ENCODE assay signal across 23 cellular contexts in the genomic region with DNA sequence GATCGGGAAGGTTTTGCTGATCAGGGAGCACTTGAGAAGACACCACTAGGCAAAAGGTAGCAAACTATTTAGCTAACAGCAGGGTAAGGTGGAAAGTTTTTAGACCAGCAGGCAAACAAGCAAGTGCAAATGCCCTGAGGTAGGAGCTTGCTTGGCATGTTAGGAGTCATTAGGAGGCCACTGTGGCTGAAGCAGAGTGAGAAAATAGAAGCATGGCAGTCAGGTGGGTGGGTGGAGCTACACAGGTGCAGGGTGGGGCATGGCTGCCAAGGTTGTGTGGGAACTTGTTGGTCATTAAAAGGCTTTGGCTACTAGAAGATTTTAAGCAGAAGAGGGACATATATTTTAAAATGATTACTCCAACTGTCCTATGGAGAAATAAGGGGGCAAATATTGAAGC.
DNase-seq lines count a peak whose midpoint lies in the region; ATAC-seq, FAIRE-seq and TF ChIP-seq lines count a peak whose summit lies in the region.
"Had no signal": no experiment of that assay in that cellular context is flagged by ENCODE, and none has a peak within 500 bp of the region (broad histone marks: within the 10 kb centered on the region; RNA-seq: fewer than 3 reads in every experiment).

No MANE protein-coding gene starts in this region.

- no peak overlapping the region for H2AFZ ChIP-seq in H1 (ENCODE audit: low read length)
- H2AFZ ChIP-seq: GM23338 had no signal

- POLR2A ChIA-PET in A549 (lab: Yijun Ruan, JAX) = no interaction called here
- POLR2A ChIA-PET in H1 (lab: Charles Lee; ENCODE audit: partially characterized antibody) = no interaction called here

- no peak overlapping the region for H2BK15ac ChIP-seq in H1 (ENCODE audit: low read length)

- H3K9ac ChIP-seq in H1 (replicated peaks in 1 of 4; ENCODE audit: extremely low read depth in 1 of 4, low read depth in 3 of 4, low read length in 3 of 4) = no peak overlapping the region
- H3K9ac ChIP-seq: BLaER1 treated with 17β-estradiol and CSF1 and Interleukin-3, amounts not matched to agents 10 nM and 100 nM had no signal

- H2BK5ac ChIP-seq in H1 (ENCODE audit: low read depth, low read length) = no peak overlapping the region

- TF ChIP-seq EP300 in A549 (IDR thresholded peaks at IDR 0.05) = no peak
- no peak for TF ChIP-seq EP300 in H1 (IDR thresholded peaks at IDR 0.05; ENCODE audit: borderline replicate concordance in 1 of 2, low read depth in 2 of 2, low read length in 2 of 2)
- TF ChIP-seq EP300 in transverse colon (IDR thresholded peaks at IDR 0.05; ENCODE audit: low read depth) = no peak

- H3K36me3 ChIP-seq in H1 (ENCODE audit: control insufficient read depth in 2 of 4, insufficient read depth in 4 of 4, low read length in 3 of 4) (no peaks in the 10 kb centered on the region), transverse colon (no peaks in the 10 kb centered on the region)
- H3K36me3 ChIP-seq: BE2C; BLaER1 treated with 17β-estradiol and CSF1 and Interleukin-3, amounts not matched to agents 10 nM and 100 nM; HAP-1 had no signal

- no peaks in the 10 kb centered on the region for H3K79me1 ChIP-seq in H1 (ENCODE audit: low read depth, low read length)

- H3K4me3 ChIP-seq in A549 (no peak overlapping the region), H1 (ENCODE audit: extremely low read depth in 1 of 4, insufficient read depth in 2 of 4, low read depth in 3 of 4, low read length in 4 of 4) (no peak overlapping the region), transverse colon (no peak overlapping the region)
- H3K4me3 ChIP-seq: BLaER1 treated with 17β-estradiol and CSF1 and Interleukin-3, amounts not matched to agents 10 nM and 100 nM; GM23338; HAP-1 had no signal

- no peaks in the 10 kb centered on the region for H3K36me3 Mint-ChIP-seq in IgD-negative memory B cell
- no peaks in the 10 kb centered on the region for H3K36me3 Mint-ChIP-seq in HFFc6 (ENCODE audit: low read depth)
- H3K36me3 Mint-ChIP-seq: CD14-positive monocyte had no signal

- ATAC-seq in A549 (no peak), HG03565 (IDR thresholded peaks at IDR 0.05; ENCODE audit: unreplicated experiment) (no peak)
- ATAC-seq: GM23338 had no signal

- H4K20me1 ChIP-seq in H1 (replicated peaks in 1 of 2; ENCODE audit: control insufficient read depth in 1 of 2, insufficient read depth in 2 of 2, low read length in 2 of 2) = no peaks in the 10 kb centered on the region
- H4K20me1 ChIP-seq: BLaER1 treated with 17β-estradiol and CSF1 and Interleukin-3, amounts not matched to agents 10 nM and 100 nM had no signal

- H3K27me3 ChIP-seq in H1 (replicated peaks in 1 of 4; ENCODE audit: control insufficient read depth in 3 of 4, extremely low read depth in 1 of 4, insufficient read depth in 3 of 4, low read length in 3 of 4) (no peaks in the 10 kb centered on the region), transverse colon (no peaks in the 10 kb centered on the region)
- H3K27me3 ChIP-seq: BE2C had no signal

- H3K14ac ChIP-seq in H1 (ENCODE audit: insufficient read length) = no peak overlapping the region

- in situ Hi-C loops in transverse colon (cut with MboI; ENCODE audit: low pct_ligation_motif_present in 1 of 4, low pct_unique_long_range_greater_than_20kb in 1 of 4, low sequenced_read_pairs in 3 of 4) = no loop called here

- peaks cover 77% of the 10 kb centered on the region for H3K4me1 ChIP-seq in A549
- H3K4me1 ChIP-seq in H1 (replicated peaks in 1 of 4; ENCODE audit: control insufficient read depth in 3 of 4, insufficient read depth in 4 of 4, low read length in 3 of 4) = peaks cover 0 to 10% (median under 1%) of the 10 kb centered on the region in 4 experiments; a peak in 4 of 7 replicates
- H3K4me1 ChIP-seq in transverse colon = peaks cover 0 to 70% (median 25%) of the 10 kb centered on the region in 4 donors
- H3K4me1 ChIP-seq: BE2C, HAP-1 had no signal

- H3K79me2 ChIP-seq in H1 (ENCODE audit: control insufficient read depth in 1 of 2, insufficient read depth in 2 of 2, low read length in 2 of 2) = no peaks in the 10 kb centered on the region

- no peak overlapping the region for H2AK5ac ChIP-seq in H1 (ENCODE audit: low read depth, low read length)

- no peak for TF ChIP-seq POLR2A in A549 (IDR thresholded peaks at IDR 0.05; ENCODE audit: low read length)
- no peak for TF ChIP-seq POLR2A in H1 (IDR thresholded peaks at IDR 0.05; ENCODE audit: control extremely low read depth in 1 of 2, low read depth in 2 of 2, low read length in 2 of 2)
- no peak for TF ChIP-seq POLR2A in transverse colon (IDR thresholded peaks at IDR 0.05)

- no peak overlapping the region for H2BK20ac ChIP-seq in H1 (ENCODE audit: low read length)

- TF ChIP-seq CTCF in A549 (IDR thresholded peaks at IDR 0.05) (no peak), H1 (IDR thresholded peaks at IDR 0.05; ENCODE audit: control extremely low read depth in 1 of 3, insufficient read depth in 1 of 3, low read depth in 1 of 3, low read length in 3 of 3) (no peak), transverse colon (IDR thresholded peaks at IDR 0.05) (no peak), HFFc6 (IDR thresholded peaks at IDR 0.05) (no peak)

- no peak overlapping the region for H3K18ac ChIP-seq in H1 (ENCODE audit: extremely low read depth, low read length)

- H4K8ac ChIP-seq in H1 (ENCODE audit: extremely low read depth, insufficient read depth, low read length) = no peak overlapping the region

- FAIRE-seq in A549 (lab: Jason Lieb, UNC) (no peak), H1 (lab: Jason Lieb, UNC) (no peak)
- FAIRE-seq: A204.1, G401.6, GM12892, H54 had no signal

- no peaks in the 10 kb centered on the region for H3K23me2 ChIP-seq in H1 (ENCODE audit: low read depth, low read length)

- DNase-seq in A549 (ENCODE audit: low read depth in 1 of 2, low spot score in 1 of 2) (no peak), H1 (ENCODE audit: low read depth in 1 of 2, low spot score in 2 of 2) (no peak), transverse colon (no peak), HFFc6 (no peak), DMS153 treated with DMSO at 0.1 percent for 48 hours (lab: John Stamatoyannopoulos, UW; ENCODE audit: unreplicated experiment) (no peak)
- DNase-seq: ACHN; AML-193; BE2C; Calu3; CD4-positive, alpha-beta T cell; CD8-positive, alpha-beta memory T cell; DND-41 had no signal

- peaks cover 1% of the 10 kb centered on the region for H3K27me3 Mint-ChIP-seq in IgD-negative memory B cell
- H3K27me3 Mint-ChIP-seq in HFFc6 (ENCODE audit: insufficient read depth) = peaks cover 5% of the 10 kb centered on the region

- no peak overlapping the region for H3K4me3 Mint-ChIP-seq in IgD-negative memory B cell
- H3K4me3 Mint-ChIP-seq in HFFc6 = no peak overlapping the region
- H3K4me3 Mint-ChIP-seq: CD4-positive, alpha-beta T cell; CD8-positive, alpha-beta memory T cell; GM23338 had no signal

- H4K91ac ChIP-seq in H1 (replicated peaks; ENCODE audit: insufficient read length, low read length) = no peak overlapping the region

- WGBS in A549 (ENCODE audit: missing lambda C conversion rate) = 100% methylated on average over 1 of the region's 1 CpG
- WGBS in H1 (ENCODE audit: extremely low coverage in 1 of 2, insufficient coverage in 1 of 2, insufficient read length in 1 of 2, insufficient replicate concordance in 2 of 2, low coverage in 1 of 2, low lambda C conversion rate in 2 of 2, missing lambda C conversion rate in 1 of 2), 2 experiments = 91% methylated on average over 1 of the region's 1 CpG; no CpG with 5 or more reads in 1 of the 2 experiments
- 100% methylated on average over 1 of the region's 1 CpG for WGBS in transverse colon (ENCODE audit: low coverage in 1 of 2), 2 donors

- H3K27ac ChIP-seq in A549 (peak overlapping the region; percentile 89 to 92), H1 (ENCODE audit: low read depth, low read length) (no peak overlapping the region), transverse colon (peak overlapping the region; percentile 80 to 85 (median 84))
- H3K27ac ChIP-seq: 22Rv1; BLaER1 treated with 17β-estradiol and CSF1 and Interleukin-3, amounts not matched to agents 10 nM and 100 nM had no signal

- peak overlapping the region in 2 of 3 donors; percentile 26 to 77 for H3K27ac Mint-ChIP-seq in IgD-negative memory B cell
- H3K27ac Mint-ChIP-seq in HFFc6 = no peak overlapping the region
- H3K27ac Mint-ChIP-seq: CD4-positive, alpha-beta T cell; GM23338 had no signal

- H4K5ac ChIP-seq in H1 (ENCODE audit: insufficient read length, low read depth, low read length) = no peak overlapping the region

- TF ChIP-seq RAD21 in A549 (conservative IDR thresholded peaks at IDR 0.05 in 1 of 2, IDR thresholded peaks at IDR 0.05 in 1 of 2) (no peak), H1 (IDR thresholded peaks at IDR 0.05 in 1 of 2, conservative IDR thresholded peaks at IDR 0.05 in 1 of 2; ENCODE audit: low read depth in 2 of 2, low read length in 2 of 2) (no peak)

- H3K4me1 Mint-ChIP-seq in IgD-negative memory B cell (peaks cover 8 to 26% (median 15%) of the 10 kb centered on the region in 3 donors), HFFc6 (ENCODE audit: low read depth) (peaks cover 12% of the 10 kb centered on the region)
- H3K4me1 Mint-ChIP-seq: CD8-positive, alpha-beta memory T cell had no signal

- H3K9me3 Mint-ChIP-seq in IgD-negative memory B cell (peaks cover 0 to 5% (median 2%) of the 10 kb centered on the region in 3 donors), HFFc6 (no peaks in the 10 kb centered on the region)
- H3K9me3 Mint-ChIP-seq: CD4-positive, alpha-beta T cell; CD8-positive, alpha-beta memory T cell; GM23338 had no signal

- no peak overlapping the region for H3K4ac ChIP-seq in H1 (replicated peaks; ENCODE audit: insufficient read length, low read depth, low read length)

- no peak overlapping the region for H3K4me2 ChIP-seq in A549
- H3K4me2 ChIP-seq in H1 (ENCODE audit: insufficient read depth in 1 of 2, low read depth in 2 of 2, low read length in 2 of 2) = no peak overlapping the region
- H3K4me2 ChIP-seq: GM23338 had no signal

- H2BK120ac ChIP-seq in H1 (replicated peaks; ENCODE audit: low read depth, low read length) = no peak overlapping the region

- intact Hi-C loops in transverse colon (cut with DNase I; ENCODE audit: low total_unique reads) = no loop called here

- no peak overlapping the region for H3K23ac ChIP-seq in H1 (ENCODE audit: insufficient read length)

- H3K9me3 ChIP-seq in A549 (no peaks in the 10 kb centered on the region), H1 (ENCODE audit: insufficient read depth in 2 of 2, low read depth in 1 of 2, low read length in 1 of 2) (no peaks in the 10 kb centered on the region), transverse colon (no peaks in the 10 kb centered on the region)
- H3K9me3 ChIP-seq: BE2C; BLaER1 treated with 17β-estradiol and CSF1 and Interleukin-3, amounts not matched to agents 10 nM and 100 nM; HAP-1 had no signal

- H3K56ac ChIP-seq in H1 (replicated peaks; ENCODE audit: insufficient read length, low read depth, low read length) = no peak overlapping the region

- no peak overlapping the region for H2BK12ac ChIP-seq in H1 (ENCODE audit: low read depth, low read length)

- CTCF ChIA-PET in A549 (lab: Yijun Ruan, JAX) = no interaction called here
- CTCF ChIA-PET in H1 (lab: Charles Lee; ENCODE audit: partially characterized antibody) = no interaction called here

TF ChIP-seq in A549, 52 proteins besides CTCF, POLR2A, EP300 and RAD21 (continues in another document):
- TF ChIP-seq FOSL2 (IDR thresholded peaks at IDR 0.05) = no peak
- TF ChIP-seq FOSL2 (CRISPR knock-in tag; IDR thresholded peaks at IDR 0.05) = no peak

TF ChIP-seq in H1, 55 proteins besides CTCF, POLR2A, EP300 and RAD21:
- TF ChIP-seq NRF1 (IDR thresholded peaks at IDR 0.05; ENCODE audit: low read depth, low read length) (no peak), KDM1A (IDR thresholded peaks at IDR 0.05; ENCODE audit: borderline replicate concordance, low read length) (peak; percentile 36; the same call in 1 of the 2 replicates)
